In the genomic region with DNA sequence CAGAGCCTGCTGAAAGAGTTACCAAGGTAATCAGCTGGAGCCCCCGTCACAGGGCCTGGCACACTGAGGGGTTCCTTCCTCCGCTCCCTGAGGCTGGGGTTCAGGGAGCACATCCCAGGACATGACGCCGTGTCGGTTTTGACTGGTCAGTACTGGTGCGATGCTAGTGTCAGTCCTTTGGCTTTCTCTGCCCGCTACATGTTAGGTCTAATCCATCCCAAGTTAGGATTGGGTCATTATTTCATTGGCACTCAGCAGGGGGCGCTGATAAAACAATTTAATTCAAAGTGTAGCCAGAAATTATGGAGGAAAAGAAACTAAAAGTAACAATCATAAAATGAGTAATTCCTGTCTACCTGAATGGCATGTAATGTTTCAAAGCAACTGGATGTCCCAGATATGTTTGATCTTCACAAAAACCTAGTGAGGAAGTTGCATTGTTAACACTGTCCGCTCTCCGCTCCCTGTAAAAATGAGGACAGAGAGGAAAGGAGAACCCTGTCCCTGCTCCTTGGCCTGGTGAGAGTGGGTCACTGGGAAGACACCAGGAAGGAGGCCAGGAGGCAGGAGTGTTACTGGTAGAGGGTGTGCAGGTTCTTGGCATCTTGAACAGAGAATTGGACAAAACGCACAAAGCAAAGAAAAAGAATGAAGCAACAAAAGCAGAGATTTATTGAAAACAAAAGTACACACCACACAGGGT, we compare ENCODE assay signal across 9 cellular contexts. TPM values are rescaled to one million over a fixed set of nuclear protein-coding genes. Genes with fewer than 3 reads are reported as not detected.
DNase-seq lines count a peak whose midpoint lies in the region; ATAC-seq and TF ChIP-seq lines count a peak whose summit lies in the region.
"Had no signal": no experiment of that assay in that cellular context is flagged by ENCODE, and none has a peak within 500 bp of the region (broad histone marks: within the 10 kb centered on the region; RNA-seq: fewer than 3 reads in every experiment).

No MANE protein-coding gene starts in this region.

- H3K36me3 Mint-ChIP-seq in activated CD4-positive, alpha-beta T cell treated with anti-CD3 and anti-CD28 coated beads for 36 hours (ENCODE audit: low read depth): no peaks in the 10 kb centered on the region

- H3K36me3 ChIP-seq in RWPE2 (ENCODE audit: low read depth) (no peaks in the 10 kb centered on the region), colonic mucosa (no peaks in the 10 kb centered on the region), mucosa of stomach (ENCODE audit: control insufficient read depth, insufficient read depth, low read length) (no peaks in the 10 kb centered on the region)

- H3K9me3 Mint-ChIP-seq in activated CD4-positive, alpha-beta T cell treated with anti-CD3 and anti-CD28 coated beads for 36 hours (ENCODE audit: low read depth): peaks cover 1% of the 10 kb centered on the region
- H3K9me3 Mint-ChIP-seq: activated B cell treated with CpG ODN at 0.5 μM for 24 hours had no signal

- peak; percentile 73 for ATAC-seq in activated CD4-positive, alpha-beta T cell treated with anti-CD3 and anti-CD28 coated beads for 36 hours
- ATAC-seq in RWPE2 (ENCODE audit: low read depth) (peak; percentile 47; the same call in 2 of the 3 replicates), GM19395 (IDR thresholded peaks at IDR 0.05; ENCODE audit: unreplicated experiment) (no peak), HG02642 (IDR thresholded peaks at IDR 0.05; ENCODE audit: poor library complexity, unreplicated experiment) (no peak)

- TF ChIP-seq CTCF in RWPE2 (IDR thresholded peaks at IDR 0.05; ENCODE audit: poor library complexity, severe bottlenecking): peak; percentile 72
- no peak for TF ChIP-seq CTCF in colonic mucosa (IDR thresholded peaks at IDR 0.05)

- peak overlapping the region; percentile 87 for H3K27ac Mint-ChIP-seq in activated CD4-positive, alpha-beta T cell treated with anti-CD3 and anti-CD28 coated beads for 36 hours
- H3K27ac Mint-ChIP-seq: activated B cell treated with CpG ODN at 0.5 μM for 24 hours had no signal

- POLR2A ChIA-PET in activated CD4-positive, alpha-beta T cell treated with anti-CD3 and anti-CD28 coated beads for 36 hours (lab: Charles Lee): interaction anchor here (0.5 kb wide), 1 partner anchor 108 kb away, joined by 8 read pairs; no protein-coding TSS in a partner anchor

- H3K4me1 ChIP-seq in RWPE2 (ENCODE audit: insufficient read depth, poor library complexity, severe bottlenecking) (no peaks in the 10 kb centered on the region), colonic mucosa (no peaks in the 10 kb centered on the region), mucosa of stomach (ENCODE audit: control insufficient read depth, insufficient read depth, low read length) (peaks cover 12% of the 10 kb centered on the region)

- peaks cover 9% of the 10 kb centered on the region for H3K4me1 Mint-ChIP-seq in activated CD4-positive, alpha-beta T cell treated with anti-CD3 and anti-CD28 coated beads for 36 hours

- H3K27me3 ChIP-seq in RWPE2 (ENCODE audit: insufficient read depth, poor library complexity, severe bottlenecking) (no peaks in the 10 kb centered on the region), colonic mucosa (no peaks in the 10 kb centered on the region), mucosa of stomach (ENCODE audit: control insufficient read depth, insufficient read depth, low read length) (no peaks in the 10 kb centered on the region)

- no peak overlapping the region for H3K4me3 Mint-ChIP-seq in activated CD4-positive, alpha-beta T cell treated with anti-CD3 and anti-CD28 coated beads for 36 hours
- H3K4me3 Mint-ChIP-seq: activated B cell treated with CpG ODN at 0.5 μM for 24 hours had no signal

- intact Hi-C loops in activated CD4-positive, alpha-beta T cell treated with anti-CD3 and anti-CD28 coated beads for 36 hours (cut with DNase I, micrococcal nuclease): loop anchor here (1.0 kb wide), 5 partner anchors 50 to 281 kb away; a partner anchor contains a TSS
- intact Hi-C loops in colonic mucosa (cut with DNase I): loop anchor here (2.0 kb wide), 1 partner anchor 108 kb away; no protein-coding TSS in a partner anchor

- CTCF ChIA-PET in activated CD4-positive, alpha-beta T cell treated with anti-CD3 and anti-CD28 coated beads for 36 hours (lab: Charles Lee): interaction anchor here (0.6 to 7.2 kb wide), 9 partner anchors 8 to 230 kb away, joined by 3 to 100 read pairs (median 7); no protein-coding TSS in a partner anchor

- no peak overlapping the region for H3K27ac ChIP-seq in RWPE2 (ENCODE audit: poor library complexity, severe bottlenecking)
- H3K27ac ChIP-seq in colonic mucosa: no peak overlapping the region

- H3K4me3 ChIP-seq in RWPE2 (ENCODE audit: severe bottlenecking) (no peak overlapping the region), colonic mucosa (no peak overlapping the region), mucosa of stomach (ENCODE audit: low read length) (no peak overlapping the region)

- peaks cover 8% of the 10 kb centered on the region for H3K27me3 Mint-ChIP-seq in activated CD4-positive, alpha-beta T cell treated with anti-CD3 and anti-CD28 coated beads for 36 hours

- peaks cover 5% of the 10 kb centered on the region for H3K9me3 ChIP-seq in RWPE2 (ENCODE audit: severe bottlenecking)
- H3K9me3 ChIP-seq in colonic mucosa: no peaks in the 10 kb centered on the region
- no peaks in the 10 kb centered on the region for H3K9me3 ChIP-seq in mucosa of stomach (ENCODE audit: control insufficient read depth, low read length)

- peak overlapping the region in 1 of 2 donors; percentile 38 for H3K9ac ChIP-seq in colonic mucosa (ENCODE audit: low read depth in 2 of 2, low read length in 2 of 2)
- H3K9ac ChIP-seq in mucosa of stomach (ENCODE audit: low read length): peak overlapping the region; percentile 34

- peak; percentile 78 for DNase-seq in activated CD4-positive, alpha-beta T cell treated with anti-CD3 and anti-CD28 coated beads for 36 hours
- no peak for DNase-seq in activated CD4-positive, alpha-beta T cell treated with anti-CD3 and anti-CD28 coated beads for 1 hour
- DNase-seq in RWPE2 (ENCODE audit: low spot score) (no peak), colonic mucosa (peak; percentile 75), NCI-H2029 treated with DMSO at 0.1 percent for 48 hours (lab: John Stamatoyannopoulos, UW) (no peak)
- DNase-seq: activated B cell treated with CpG ODN at 0.5 μM for 24 hours had no signal

RNA-seq across cellular contexts. Expression of a gene that starts 27.1 kb away (rescaled TPM):
- 1 to 10 TPM; 8.0 to 8.3 TPM for total RNA-seq in activated CD4-positive, alpha-beta T cell treated with anti-CD3 and anti-CD28 coated beads for 36 hours
- 10 to 100 TPM; 39.6 to 41.3 TPM for total RNA-seq in colonic mucosa
- total RNA-seq: activated B cell treated with CpG ODN at 0.5 μM for 24 hours had no signal

RNA-seq across cellular contexts. Expression of a gene that starts 50.4 kb away (rescaled TPM):
- total RNA-seq in activated CD4-positive, alpha-beta T cell treated with anti-CD3 and anti-CD28 coated beads for 36 hours: 10 to 100 TPM in 1 of 2 experiments, 1 to 10 TPM in 1; 8.9 to 10.3 TPM
- total RNA-seq in colonic mucosa: 10 to 100 TPM; 25.0 to 36.4 TPM

Comparison
In these comparisons a context has a peak if more than half of its experiments do, and no peak if none do; other contexts are left out.
1. DNase-seq: peak in activated CD4-positive, alpha-beta T cell treated with anti-CD3 and anti-CD28 coated beads for 36 hours (single experiment) and colonic mucosa (single experiment); none in activated CD4-positive, alpha-beta T cell treated with anti-CD3 and anti-CD28 coated beads for 1 hour (single experiment), RWPE2 (single experiment) and NCI-H2029 treated with DMSO at 0.1 percent for 48 hours (single experiment).
2. ATAC-seq: peak in activated CD4-positive, alpha-beta T cell treated with anti-CD3 and anti-CD28 coated beads for 36 hours (single experiment) and RWPE2 (single experiment); none in GM19395 (single experiment) and HG02642 (single experiment).
3. RNA of a gene that starts 27.1 kb away (total RNA-seq): 39.6 to 41.3 TPM in colonic mucosa; 8.0 to 8.3 TPM in activated CD4-positive, alpha-beta T cell treated with anti-CD3 and anti-CD28 coated beads for 36 hours; every median in the first group is over 4 times any median in the second.